ENCODE assay signal across 2 cellular contexts in the genomic region with DNA sequence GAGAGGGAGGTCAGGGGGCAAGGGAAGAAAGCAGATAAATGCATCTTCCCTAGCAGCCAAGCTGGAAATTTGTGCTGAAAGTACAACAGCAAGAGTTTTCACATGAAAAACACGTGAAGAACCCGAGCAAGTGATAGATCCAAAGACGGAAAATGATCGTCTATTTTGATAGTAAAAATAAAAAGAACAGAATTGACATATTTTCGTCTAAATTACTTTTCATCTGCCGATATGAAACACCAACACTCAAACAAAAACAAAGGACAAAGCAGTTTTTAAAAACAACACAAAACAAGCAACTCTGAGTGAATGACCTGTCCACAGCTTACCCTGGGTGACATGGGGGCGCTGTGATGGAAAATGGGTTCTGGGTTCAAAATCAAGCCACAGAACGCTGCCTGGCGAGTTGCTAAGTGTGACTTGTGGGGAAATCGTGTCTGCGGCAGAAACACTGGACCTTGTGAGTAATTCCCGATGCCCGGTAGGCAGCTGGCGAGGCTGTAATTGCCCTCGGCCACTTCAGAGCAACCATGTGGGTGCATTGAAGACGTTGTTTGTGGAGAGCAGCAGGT.
TF ChIP-seq lines count a peak whose summit lies in the region.

No MANE protein-coding gene starts in this region.

TF ChIP-seq in neural cell, 6 proteins besides CTCF, POLR2A, EP300 and RAD21:
- TF ChIP-seq POLR2AphosphoS5 (IDR thresholded peaks at IDR 0.05) (no peak), TAF1 (IDR thresholded peaks at IDR 0.05; ENCODE audit: low read depth) (no peak), MXI1 (conservative IDR thresholded peaks at IDR 0.05; ENCODE audit: poor library complexity, severe bottlenecking) (no peak), EZH2 (IDR thresholded peaks at IDR 0.05; ENCODE audit: borderline replicate concordance, insufficient read depth, low read length, poor library complexity, severe bottlenecking) (no peak), SMC3 (conservative IDR thresholded peaks at IDR 0.05; ENCODE audit: poor library complexity) (no peak)
- TF ChIP-seq, protein P1, sequence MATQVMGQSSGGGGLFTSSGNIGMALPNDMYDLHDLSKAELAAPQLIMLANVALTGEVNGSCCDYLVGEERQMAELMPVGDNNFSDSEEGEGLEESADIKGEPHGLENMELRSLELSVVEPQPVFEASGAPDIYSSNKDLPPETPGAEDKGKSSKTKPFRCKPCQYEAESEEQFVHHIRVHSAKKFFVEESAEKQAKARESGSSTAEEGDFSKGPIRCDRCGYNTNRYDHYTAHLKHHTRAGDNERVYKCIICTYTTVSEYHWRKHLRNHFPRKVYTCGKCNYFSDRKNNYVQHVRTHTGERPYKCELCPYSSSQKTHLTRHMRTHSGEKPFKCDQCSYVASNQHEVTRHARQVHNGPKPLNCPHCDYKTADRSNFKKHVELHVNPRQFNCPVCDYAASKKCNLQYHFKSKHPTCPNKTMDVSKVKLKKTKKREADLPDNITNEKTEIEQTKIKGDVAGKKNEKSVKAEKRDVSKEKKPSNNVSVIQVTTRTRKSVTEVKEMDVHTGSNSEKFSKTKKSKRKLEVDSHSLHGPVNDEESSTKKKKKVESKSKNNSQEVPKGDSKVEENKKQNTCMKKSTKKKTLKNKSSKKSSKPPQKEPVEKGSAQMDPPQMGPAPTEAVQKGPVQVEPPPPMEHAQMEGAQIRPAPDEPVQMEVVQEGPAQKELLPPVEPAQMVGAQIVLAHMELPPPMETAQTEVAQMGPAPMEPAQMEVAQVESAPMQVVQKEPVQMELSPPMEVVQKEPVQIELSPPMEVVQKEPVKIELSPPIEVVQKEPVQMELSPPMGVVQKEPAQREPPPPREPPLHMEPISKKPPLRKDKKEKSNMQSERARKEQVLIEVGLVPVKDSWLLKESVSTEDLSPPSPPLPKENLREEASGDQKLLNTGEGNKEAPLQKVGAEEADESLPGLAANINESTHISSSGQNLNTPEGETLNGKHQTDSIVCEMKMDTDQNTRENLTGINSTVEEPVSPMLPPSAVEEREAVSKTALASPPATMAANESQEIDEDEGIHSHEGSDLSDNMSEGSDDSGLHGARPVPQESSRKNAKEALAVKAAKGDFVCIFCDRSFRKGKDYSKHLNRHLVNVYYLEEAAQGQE (IDR thresholded peaks at IDR 0.05; ENCODE audit: borderline replicate concordance), result no peak
TF ChIP-seq in neural cell: peak in this region for 0.

TF ChIP-seq in HepG2, 621 proteins besides CTCF, POLR2A, EP300 and RAD21:
- TF ChIP-seq, protein P2, sequence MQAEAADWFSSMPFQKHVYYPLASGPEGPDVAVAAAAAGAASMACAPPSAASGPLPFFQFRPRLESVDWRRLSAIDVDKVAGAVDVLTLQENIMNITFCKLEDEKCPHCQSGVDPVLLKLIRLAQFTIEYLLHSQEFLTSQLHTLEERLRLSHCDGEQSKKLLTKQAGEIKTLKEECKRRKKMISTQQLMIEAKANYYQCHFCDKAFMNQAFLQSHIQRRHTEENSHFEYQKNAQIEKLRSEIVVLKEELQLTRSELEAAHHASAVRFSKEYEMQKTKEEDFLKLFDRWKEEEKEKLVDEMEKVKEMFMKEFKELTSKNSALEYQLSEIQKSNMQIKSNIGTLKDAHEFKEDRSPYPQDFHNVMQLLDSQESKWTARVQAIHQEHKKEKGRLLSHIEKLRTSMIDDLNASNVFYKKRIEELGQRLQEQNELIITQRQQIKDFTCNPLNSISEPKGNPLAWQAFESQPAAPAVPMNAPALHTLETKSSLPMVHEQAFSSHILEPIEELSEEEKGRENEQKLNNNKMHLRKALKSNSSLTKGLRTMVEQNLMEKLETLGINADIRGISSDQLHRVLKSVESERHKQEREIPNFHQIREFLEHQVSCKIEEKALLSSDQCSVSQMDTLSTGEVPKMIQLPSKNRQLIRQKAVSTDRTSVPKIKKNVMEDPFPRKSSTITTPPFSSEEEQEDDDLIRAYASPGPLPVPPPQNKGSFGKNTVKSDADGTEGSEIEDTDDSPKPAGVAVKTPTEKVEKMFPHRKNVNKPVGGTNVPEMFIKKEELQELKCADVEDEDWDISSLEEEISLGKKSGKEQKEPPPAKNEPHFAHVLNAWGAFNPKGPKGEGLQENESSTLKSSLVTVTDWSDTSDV (CRISPR knock-in tag; IDR thresholded peaks at IDR 0.05), result no peak
- TF ChIP-seq PAF1 (CRISPR knock-in tag; IDR thresholded peaks at IDR 0.05) (no peak), ZNF317 (CRISPR knock-in tag; IDR thresholded peaks at IDR 0.05) (no peak)
- TF ChIP-seq, protein P3, sequence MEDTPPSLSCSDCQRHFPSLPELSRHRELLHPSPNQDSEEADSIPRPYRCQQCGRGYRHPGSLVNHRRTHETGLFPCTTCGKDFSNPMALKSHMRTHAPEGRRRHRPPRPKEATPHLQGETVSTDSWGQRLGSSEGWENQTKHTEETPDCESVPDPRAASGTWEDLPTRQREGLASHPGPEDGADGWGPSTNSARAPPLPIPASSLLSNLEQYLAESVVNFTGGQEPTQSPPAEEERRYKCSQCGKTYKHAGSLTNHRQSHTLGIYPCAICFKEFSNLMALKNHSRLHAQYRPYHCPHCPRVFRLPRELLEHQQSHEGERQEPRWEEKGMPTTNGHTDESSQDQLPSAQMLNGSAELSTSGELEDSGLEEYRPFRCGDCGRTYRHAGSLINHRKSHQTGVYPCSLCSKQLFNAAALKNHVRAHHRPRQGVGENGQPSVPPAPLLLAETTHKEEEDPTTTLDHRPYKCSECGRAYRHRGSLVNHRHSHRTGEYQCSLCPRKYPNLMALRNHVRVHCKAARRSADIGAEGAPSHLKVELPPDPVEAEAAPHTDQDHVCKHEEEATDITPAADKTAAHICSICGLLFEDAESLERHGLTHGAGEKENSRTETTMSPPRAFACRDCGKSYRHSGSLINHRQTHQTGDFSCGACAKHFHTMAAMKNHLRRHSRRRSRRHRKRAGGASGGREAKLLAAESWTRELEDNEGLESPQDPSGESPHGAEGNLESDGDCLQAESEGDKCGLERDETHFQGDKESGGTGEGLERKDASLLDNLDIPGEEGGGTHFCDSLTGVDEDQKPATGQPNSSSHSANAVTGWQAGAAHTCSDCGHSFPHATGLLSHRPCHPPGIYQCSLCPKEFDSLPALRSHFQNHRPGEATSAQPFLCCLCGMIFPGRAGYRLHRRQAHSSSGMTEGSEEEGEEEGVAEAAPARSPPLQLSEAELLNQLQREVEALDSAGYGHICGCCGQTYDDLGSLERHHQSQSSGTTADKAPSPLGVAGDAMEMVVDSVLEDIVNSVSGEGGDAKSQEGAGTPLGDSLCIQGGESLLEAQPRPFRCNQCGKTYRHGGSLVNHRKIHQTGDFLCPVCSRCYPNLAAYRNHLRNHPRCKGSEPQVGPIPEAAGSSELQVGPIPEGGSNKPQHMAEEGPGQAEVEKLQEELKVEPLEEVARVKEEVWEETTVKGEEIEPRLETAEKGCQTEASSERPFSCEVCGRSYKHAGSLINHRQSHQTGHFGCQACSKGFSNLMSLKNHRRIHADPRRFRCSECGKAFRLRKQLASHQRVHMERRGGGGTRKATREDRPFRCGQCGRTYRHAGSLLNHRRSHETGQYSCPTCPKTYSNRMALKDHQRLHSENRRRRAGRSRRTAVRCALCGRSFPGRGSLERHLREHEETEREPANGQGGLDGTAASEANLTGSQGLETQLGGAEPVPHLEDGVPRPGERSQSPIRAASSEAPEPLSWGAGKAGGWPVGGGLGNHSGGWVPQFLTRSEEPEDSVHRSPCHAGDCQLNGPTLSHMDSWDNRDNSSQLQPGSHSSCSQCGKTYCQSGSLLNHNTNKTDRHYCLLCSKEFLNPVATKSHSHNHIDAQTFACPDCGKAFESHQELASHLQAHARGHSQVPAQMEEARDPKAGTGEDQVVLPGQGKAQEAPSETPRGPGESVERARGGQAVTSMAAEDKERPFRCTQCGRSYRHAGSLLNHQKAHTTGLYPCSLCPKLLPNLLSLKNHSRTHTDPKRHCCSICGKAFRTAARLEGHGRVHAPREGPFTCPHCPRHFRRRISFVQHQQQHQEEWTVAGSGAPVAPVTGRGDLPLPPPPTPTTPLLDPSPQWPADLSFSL (CRISPR knock-in tag; IDR thresholded peaks at IDR 0.05), result no peak
- TF ChIP-seq, protein P4, sequence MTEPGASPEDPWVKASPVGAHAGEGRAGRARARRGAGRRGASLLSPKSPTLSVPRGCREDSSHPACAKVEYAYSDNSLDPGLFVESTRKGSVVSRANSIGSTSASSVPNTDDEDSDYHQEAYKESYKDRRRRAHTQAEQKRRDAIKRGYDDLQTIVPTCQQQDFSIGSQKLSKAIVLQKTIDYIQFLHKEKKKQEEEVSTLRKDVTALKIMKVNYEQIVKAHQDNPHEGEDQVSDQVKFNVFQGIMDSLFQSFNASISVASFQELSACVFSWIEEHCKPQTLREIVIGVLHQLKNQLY (CRISPR knock-in tag; IDR thresholded peaks at IDR 0.05), result no peak
